ENCODE assay signal across 1 cellular context in the genomic region with DNA sequence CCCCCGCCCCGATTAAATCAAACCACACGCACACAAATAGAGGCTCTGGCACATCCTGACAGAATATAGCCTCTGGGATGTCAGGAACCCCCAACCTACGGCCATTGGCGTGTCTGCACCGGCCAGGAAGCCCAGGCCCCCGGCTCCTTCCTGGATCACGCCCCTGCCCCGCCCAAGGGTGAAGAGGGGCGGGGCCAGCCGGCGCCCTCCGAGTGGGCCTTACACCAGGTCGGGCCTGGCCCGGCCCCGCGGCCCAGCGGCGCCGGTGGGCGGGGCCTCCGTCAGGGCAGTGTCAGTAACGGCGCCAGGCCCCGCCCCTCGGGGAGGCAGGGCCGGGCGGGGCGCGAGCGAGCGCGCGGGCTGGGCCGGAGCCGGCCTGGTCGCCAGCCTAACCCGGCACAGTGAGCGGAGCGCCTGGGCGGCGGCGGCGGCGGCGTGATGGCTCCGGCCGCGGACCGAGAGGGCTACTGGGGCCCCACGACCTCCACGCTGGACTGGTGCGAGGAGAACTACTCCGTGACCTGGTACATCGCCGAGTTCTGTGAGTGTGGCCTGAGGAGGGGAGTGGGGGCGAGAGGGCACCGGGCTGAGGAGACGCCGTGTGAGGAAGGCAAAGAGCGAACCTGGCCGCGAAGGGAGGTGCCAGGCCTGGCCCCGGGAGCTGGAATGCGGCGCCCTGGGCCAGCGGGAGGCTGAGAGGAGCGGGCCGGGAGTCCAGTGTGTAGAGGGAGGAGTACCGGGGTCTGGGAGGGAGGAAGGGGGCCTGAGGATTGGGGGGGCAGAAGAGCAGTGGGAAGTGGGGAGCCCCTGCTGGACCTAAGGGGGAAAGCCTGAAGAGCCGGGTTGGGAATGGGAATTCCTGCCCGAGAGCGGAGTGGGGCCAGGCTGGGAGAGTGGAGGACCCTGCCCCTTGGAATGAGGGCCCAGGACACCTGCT.
A peak's percentile ranks its signal among the peaks of the same experiment; 100 is the strongest.
TF ChIP-seq lines count a peak whose summit lies in the region.

A gene (plus strand): TSS at position 380 of the 937 bp plus-strand sequence. CDS start 59 bp downstream, at position 439.

TF ChIP-seq in K562, 482 proteins besides CTCF, POLR2A, EP300 and RAD21 (continued from another document and continues in another):
- TF ChIP-seq, protein P1, sequence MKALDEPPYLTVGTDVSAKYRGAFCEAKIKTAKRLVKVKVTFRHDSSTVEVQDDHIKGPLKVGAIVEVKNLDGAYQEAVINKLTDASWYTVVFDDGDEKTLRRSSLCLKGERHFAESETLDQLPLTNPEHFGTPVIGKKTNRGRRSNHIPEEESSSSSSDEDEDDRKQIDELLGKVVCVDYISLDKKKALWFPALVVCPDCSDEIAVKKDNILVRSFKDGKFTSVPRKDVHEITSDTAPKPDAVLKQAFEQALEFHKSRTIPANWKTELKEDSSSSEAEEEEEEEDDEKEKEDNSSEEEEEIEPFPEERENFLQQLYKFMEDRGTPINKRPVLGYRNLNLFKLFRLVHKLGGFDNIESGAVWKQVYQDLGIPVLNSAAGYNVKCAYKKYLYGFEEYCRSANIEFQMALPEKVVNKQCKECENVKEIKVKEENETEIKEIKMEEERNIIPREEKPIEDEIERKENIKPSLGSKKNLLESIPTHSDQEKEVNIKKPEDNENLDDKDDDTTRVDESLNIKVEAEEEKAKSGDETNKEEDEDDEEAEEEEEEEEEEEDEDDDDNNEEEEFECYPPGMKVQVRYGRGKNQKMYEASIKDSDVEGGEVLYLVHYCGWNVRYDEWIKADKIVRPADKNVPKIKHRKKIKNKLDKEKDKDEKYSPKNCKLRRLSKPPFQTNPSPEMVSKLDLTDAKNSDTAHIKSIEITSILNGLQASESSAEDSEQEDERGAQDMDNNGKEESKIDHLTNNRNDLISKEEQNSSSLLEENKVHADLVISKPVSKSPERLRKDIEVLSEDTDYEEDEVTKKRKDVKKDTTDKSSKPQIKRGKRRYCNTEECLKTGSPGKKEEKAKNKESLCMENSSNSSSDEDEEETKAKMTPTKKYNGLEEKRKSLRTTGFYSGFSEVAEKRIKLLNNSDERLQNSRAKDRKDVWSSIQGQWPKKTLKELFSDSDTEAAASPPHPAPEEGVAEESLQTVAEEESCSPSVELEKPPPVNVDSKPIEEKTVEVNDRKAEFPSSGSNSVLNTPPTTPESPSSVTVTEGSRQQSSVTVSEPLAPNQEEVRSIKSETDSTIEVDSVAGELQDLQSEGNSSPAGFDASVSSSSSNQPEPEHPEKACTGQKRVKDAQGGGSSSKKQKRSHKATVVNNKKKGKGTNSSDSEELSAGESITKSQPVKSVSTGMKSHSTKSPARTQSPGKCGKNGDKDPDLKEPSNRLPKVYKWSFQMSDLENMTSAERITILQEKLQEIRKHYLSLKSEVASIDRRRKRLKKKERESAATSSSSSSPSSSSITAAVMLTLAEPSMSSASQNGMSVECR (CRISPR knock-in tag; IDR thresholded peaks at IDR 0.05): peak; percentile 63; the same call in 1 of the 2 replicates
- TF ChIP-seq RUNX1 (IDR thresholded peaks at IDR 0.05; ENCODE audit: low read depth): 0 out of 2 replicates have a peak, but pooled peaks have one; percentile 38
- TF ChIP-seq CTBP1 (IDR thresholded peaks at IDR 0.05; ENCODE audit: borderline replicate concordance): peak; percentile 61; the same call in 1 of the 2 replicates
- 0 out of 2 replicates have a peak, but pooled peaks have one; percentile 2 for TF ChIP-seq FOXP1 (CRISPR knock-in tag; IDR thresholded peaks at IDR 0.05)
- TF ChIP-seq NONO (IDR thresholded peaks at IDR 0.05; ENCODE audit: low read depth in 2 of 2, low read length in 1 of 2): peak; percentile 72 to 75; a peak in 3 of 4 replicates
- TF ChIP-seq CXXC5 (CRISPR knock-in tag; IDR thresholded peaks at IDR 0.05): peak; percentile 70; the same call in 1 of the 2 replicates
- TF ChIP-seq ZNF282 (CRISPR knock-in tag; IDR thresholded peaks at IDR 0.05): no peak
- peak; percentile 33; the same call in 1 of the 2 replicates for TF ChIP-seq TAF7 (tag; IDR thresholded peaks at IDR 0.05)
- TF ChIP-seq PML (IDR thresholded peaks at IDR 0.05; ENCODE audit: low read length): 0 out of 2 replicates have a peak, but pooled peaks have one; percentile 32
- peak; percentile 53 for TF ChIP-seq POLR2B (IDR thresholded peaks at IDR 0.05; ENCODE audit: low read depth, partially characterized antibody)
- peak; percentile 28; the same call in 1 of the 2 replicates for TF ChIP-seq BCOR (IDR thresholded peaks at IDR 0.05)
- no peak for TF ChIP-seq PURB (CRISPR knock-in tag; IDR thresholded peaks at IDR 0.05; ENCODE audit: low read depth)
- peak; percentile 73 for TF ChIP-seq POLR2H (tag; IDR thresholded peaks at IDR 0.05; ENCODE audit: low read depth)
- TF ChIP-seq, protein P2, sequence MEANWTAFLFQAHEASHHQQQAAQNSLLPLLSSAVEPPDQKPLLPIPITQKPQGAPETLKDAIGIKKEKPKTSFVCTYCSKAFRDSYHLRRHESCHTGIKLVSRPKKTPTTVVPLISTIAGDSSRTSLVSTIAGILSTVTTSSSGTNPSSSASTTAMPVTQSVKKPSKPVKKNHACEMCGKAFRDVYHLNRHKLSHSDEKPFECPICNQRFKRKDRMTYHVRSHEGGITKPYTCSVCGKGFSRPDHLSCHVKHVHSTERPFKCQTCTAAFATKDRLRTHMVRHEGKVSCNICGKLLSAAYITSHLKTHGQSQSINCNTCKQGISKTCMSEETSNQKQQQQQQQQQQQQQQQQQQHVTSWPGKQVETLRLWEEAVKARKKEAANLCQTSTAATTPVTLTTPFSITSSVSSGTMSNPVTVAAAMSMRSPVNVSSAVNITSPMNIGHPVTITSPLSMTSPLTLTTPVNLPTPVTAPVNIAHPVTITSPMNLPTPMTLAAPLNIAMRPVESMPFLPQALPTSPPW (CRISPR knock-in tag; IDR thresholded peaks at IDR 0.05): peak; percentile 80
- TF ChIP-seq GATAD2B (IDR thresholded peaks at IDR 0.05; ENCODE audit: borderline replicate concordance): peak; percentile 93
- TF ChIP-seq, protein P3, sequence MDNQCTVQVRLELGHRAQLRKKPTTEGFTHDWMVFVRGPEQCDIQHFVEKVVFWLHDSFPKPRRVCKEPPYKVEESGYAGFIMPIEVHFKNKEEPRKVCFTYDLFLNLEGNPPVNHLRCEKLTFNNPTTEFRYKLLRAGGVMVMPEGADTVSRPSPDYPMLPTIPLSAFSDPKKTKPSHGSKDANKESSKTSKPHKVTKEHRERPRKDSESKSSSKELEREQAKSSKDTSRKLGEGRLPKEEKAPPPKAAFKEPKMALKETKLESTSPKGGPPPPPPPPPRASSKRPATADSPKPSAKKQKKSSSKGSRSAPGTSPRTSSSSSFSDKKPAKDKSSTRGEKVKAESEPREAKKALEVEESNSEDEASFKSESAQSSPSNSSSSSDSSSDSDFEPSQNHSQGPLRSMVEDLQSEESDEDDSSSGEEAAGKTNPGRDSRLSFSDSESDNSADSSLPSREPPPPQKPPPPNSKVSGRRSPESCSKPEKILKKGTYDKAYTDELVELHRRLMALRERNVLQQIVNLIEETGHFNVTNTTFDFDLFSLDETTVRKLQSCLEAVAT (IDR thresholded peaks at IDR 0.05): peak; percentile 49 to 56; a peak in 3 of 4 replicates
- TF ChIP-seq PHF20 (IDR thresholded peaks at IDR 0.05; ENCODE audit: partially characterized antibody): peak; percentile 82
- TF ChIP-seq, protein P4, sequence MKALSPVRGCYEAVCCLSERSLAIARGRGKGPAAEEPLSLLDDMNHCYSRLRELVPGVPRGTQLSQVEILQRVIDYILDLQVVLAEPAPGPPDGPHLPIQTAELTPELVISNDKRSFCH (CRISPR knock-in tag; IDR thresholded peaks at IDR 0.05): no peak
- TF ChIP-seq, protein P4 (tag; IDR thresholded peaks at IDR 0.05): peak; percentile 45; the same call in 1 of the 2 replicates
- TF ChIP-seq KLF1 (tag; IDR thresholded peaks at IDR 0.05): peak; percentile 70
- 0 out of 2 replicates have a peak, but pooled peaks have one; percentile 16 for TF ChIP-seq PHF21A (IDR thresholded peaks at IDR 0.05; ENCODE audit: borderline replicate concordance, low read depth)
- TF ChIP-seq RCOR1 (IDR thresholded peaks at IDR 0.05; ENCODE audit: borderline replicate concordance in 1 of 2, low read depth in 2 of 2, low read length in 2 of 2): 0 out of 4 replicates have a peak, but pooled peaks of 1 of the 2 experiments have one; percentile 8
- TF ChIP-seq RB1 (IDR thresholded peaks at IDR 0.05; ENCODE audit: low read depth): peak; percentile 91
- no peak for TF ChIP-seq HMG20A (CRISPR knock-in tag; conservative IDR thresholded peaks at IDR 0.05)
- TF ChIP-seq HMGN3 (IDR thresholded peaks at IDR 0.05; ENCODE audit: borderline replicate concordance, extremely low read depth, insufficient read length, low read depth, low read length): peak; percentile 47
- TF ChIP-seq SUPT5H (IDR thresholded peaks at IDR 0.05): peak; percentile 84
- TF ChIP-seq HNRNPLL (IDR thresholded peaks at IDR 0.05; ENCODE audit: low read depth, low read length, poor library complexity, severe bottlenecking): no peak
- TF ChIP-seq, protein P5, sequence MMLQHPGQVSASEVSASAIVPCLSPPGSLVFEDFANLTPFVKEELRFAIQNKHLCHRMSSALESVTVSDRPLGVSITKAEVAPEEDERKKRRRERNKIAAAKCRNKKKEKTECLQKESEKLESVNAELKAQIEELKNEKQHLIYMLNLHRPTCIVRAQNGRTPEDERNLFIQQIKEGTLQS (IDR thresholded peaks at IDR 0.05): no peak
- TF ChIP-seq, protein P5 (CRISPR knock-in tag; conservative IDR thresholded peaks at IDR 0.05): no peak
- TF ChIP-seq, protein P6, sequence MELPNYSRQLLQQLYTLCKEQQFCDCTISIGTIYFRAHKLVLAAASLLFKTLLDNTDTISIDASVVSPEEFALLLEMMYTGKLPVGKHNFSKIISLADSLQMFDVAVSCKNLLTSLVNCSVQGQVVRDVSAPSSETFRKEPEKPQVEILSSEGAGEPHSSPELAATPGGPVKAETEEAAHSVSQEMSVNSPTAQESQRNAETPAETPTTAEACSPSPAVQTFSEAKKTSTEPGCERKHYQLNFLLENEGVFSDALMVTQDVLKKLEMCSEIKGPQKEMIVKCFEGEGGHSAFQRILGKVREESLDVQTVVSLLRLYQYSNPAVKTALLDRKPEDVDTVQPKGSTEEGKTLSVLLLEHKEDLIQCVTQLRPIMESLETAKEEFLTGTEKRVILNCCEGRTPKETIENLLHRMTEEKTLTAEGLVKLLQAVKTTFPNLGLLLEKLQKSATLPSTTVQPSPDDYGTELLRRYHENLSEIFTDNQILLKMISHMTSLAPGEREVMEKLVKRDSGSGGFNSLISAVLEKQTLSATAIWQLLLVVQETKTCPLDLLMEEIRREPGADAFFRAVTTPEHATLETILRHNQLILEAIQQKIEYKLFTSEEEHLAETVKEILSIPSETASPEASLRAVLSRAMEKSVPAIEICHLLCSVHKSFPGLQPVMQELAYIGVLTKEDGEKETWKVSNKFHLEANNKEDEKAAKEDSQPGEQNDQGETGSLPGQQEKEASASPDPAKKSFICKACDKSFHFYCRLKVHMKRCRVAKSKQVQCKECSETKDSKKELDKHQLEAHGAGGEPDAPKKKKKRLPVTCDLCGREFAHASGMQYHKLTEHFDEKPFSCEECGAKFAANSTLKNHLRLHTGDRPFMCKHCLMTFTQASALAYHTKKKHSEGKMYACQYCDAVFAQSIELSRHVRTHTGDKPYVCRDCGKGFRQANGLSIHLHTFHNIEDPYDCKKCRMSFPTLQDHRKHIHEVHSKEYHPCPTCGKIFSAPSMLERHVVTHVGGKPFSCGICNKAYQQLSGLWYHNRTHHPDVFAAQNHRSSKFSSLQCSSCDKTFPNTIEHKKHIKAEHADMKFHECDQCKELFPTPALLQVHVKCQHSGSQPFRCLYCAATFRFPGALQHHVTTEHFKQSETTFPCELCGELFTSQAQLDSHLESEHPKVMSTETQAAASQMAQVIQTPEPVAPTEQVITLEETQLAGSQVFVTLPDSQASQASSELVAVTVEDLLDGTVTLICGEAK (IDR thresholded peaks at IDR 0.05): no peak
- TF ChIP-seq, protein P6 (CRISPR knock-in tag; IDR thresholded peaks at IDR 0.05): peak; percentile 41; the same call in 1 of the 2 replicates
- peak; percentile 46; the same call in 1 of the 2 replicates for TF ChIP-seq SIN3B (IDR thresholded peaks at IDR 0.05; ENCODE audit: low read depth)
- TF ChIP-seq ZFPM2 (CRISPR knock-in tag; IDR thresholded peaks at IDR 0.05): no peak
